Comparison of ENCODE assay signal across 8 cellular contexts in the genomic region with DNA sequence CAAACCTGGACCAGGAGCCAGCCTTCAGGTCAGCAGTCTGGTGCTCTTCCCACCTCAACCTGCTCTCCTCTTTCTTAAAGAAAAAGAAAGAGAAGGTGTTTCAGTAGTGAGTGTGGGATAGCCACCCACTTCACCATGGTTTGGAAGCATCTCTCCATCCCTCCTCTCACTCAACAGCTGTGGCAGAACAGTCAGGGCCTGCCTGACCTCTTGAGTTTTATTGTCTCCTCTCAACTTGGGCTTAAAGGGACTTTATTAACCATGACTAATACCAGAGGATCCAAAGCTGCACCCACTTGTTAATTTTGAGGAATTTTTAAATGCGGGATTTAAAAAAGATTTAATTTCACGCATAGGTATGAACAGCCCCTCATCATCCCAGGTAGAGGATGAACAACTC. TPM values are rescaled to one million over a fixed set of nuclear protein-coding genes. Genes with fewer than 3 reads are reported as not detected.
DNase-seq lines count a peak whose midpoint lies in the region; ATAC-seq and TF ChIP-seq lines count a peak whose summit lies in the region.

No MANE protein-coding gene starts in this region.

- no peak overlapping the region for H2BK12ac ChIP-seq in neuronal stem cell (ENCODE audit: low read length)

- H3K27me3 ChIP-seq in CD4-positive, alpha-beta memory T cell (ENCODE audit: insufficient read depth, low read length): no peaks in the 10 kb centered on the region
- peaks cover 14% of the 10 kb centered on the region for H3K27me3 ChIP-seq in endodermal cell (ENCODE audit: control insufficient read depth, insufficient read depth, low read length, poor library complexity, severe bottlenecking)
- H3K27me3 ChIP-seq in neuronal stem cell (ENCODE audit: control insufficient read depth in 3 of 3, insufficient read depth in 3 of 3, low read depth in 1 of 3, low read length in 3 of 3): peaks cover 0 to 15% (median 14%) of the 10 kb centered on the region in 3 experiments

- H3K14ac ChIP-seq in neuronal stem cell (ENCODE audit: low read length): no peak overlapping the region

- ATAC-seq in HG03045 (IDR thresholded peaks at IDR 0.05; ENCODE audit: unreplicated experiment) (no peak), GM18868 (IDR thresholded peaks at IDR 0.05; ENCODE audit: unreplicated experiment) (no peak)

- H3K4me2 ChIP-seq in neuronal stem cell (ENCODE audit: insufficient read depth, low read length, poor library complexity, severe bottlenecking): peak overlapping the region; percentile 99

- H3K23ac ChIP-seq in neuronal stem cell (ENCODE audit: low read depth, low read length, poor library complexity): no peak overlapping the region

- peak overlapping the region; percentile 24 to 34 for H3K4me3 ChIP-seq in CD4-positive, alpha-beta memory T cell (ENCODE audit: low read length in 2 of 2)
- H3K4me3 ChIP-seq in endodermal cell (ENCODE audit: low read length) (peak overlapping the region; percentile 83), neuronal stem cell (ENCODE audit: low read length in 2 of 2) (peak overlapping the region; percentile 60 to 70)

- H2BK5ac ChIP-seq in neuronal stem cell (ENCODE audit: low read length): peak overlapping the region; percentile 10

- no peaks in the 10 kb centered on the region for H3K79me1 ChIP-seq in neuronal stem cell (ENCODE audit: low read depth, low read length)

- no peak for DNase-seq in CD4-positive, alpha-beta memory T cell
- DNase-seq in LHCN-M2 (ENCODE audit: low read depth): peak; percentile 21
- no peak for DNase-seq in endodermal cell
- no peak for DNase-seq in neuronal stem cell (ENCODE audit: low spot score)
- no peak for DNase-seq in NCI-H526 (lab: John Stamatoyannopoulos, UW)
- no peak for DNase-seq in activated CD8-positive, alpha-beta memory T cell treated with anti-CD3 and anti-CD28 coated beads, Interleukin-2, amount 50 U/mL, for 4 hours

- H2BK15ac ChIP-seq in neuronal stem cell (ENCODE audit: low read length): no peak overlapping the region

- CTCF ChIA-PET in CD4-positive, alpha-beta memory T cell (lab: Charles Lee; ENCODE audit: partially characterized antibody): no interaction called here

- no peak overlapping the region for H2BK120ac ChIP-seq in neuronal stem cell (ENCODE audit: low read depth, low read length)

- H3K36me3 ChIP-seq in CD4-positive, alpha-beta memory T cell (ENCODE audit: insufficient read depth, low read length): no peaks in the 10 kb centered on the region
- H3K36me3 ChIP-seq in endodermal cell (ENCODE audit: control insufficient read depth, insufficient read depth, low read length) (no peaks in the 10 kb centered on the region), neuronal stem cell (replicated peaks in 1 of 2; ENCODE audit: control insufficient read depth in 2 of 2, insufficient read depth in 2 of 2, low read length in 2 of 2) (no peaks in the 10 kb centered on the region)

- intact Hi-C loops in CD4-positive, alpha-beta memory T cell (cut with micrococcal nuclease): no loop called here

- peaks cover 0 to 8% (median 1%) of the 10 kb centered on the region in 8 donors for H3K9me3 Mint-ChIP-seq in CD4-positive, alpha-beta memory T cell
- H3K9me3 Mint-ChIP-seq in endodermal cell: peaks cover 7% of the 10 kb centered on the region

- no peak overlapping the region for H4K8ac ChIP-seq in neuronal stem cell (ENCODE audit: low read depth, low read length)

- H3K4ac ChIP-seq in neuronal stem cell (ENCODE audit: low read length): no peak overlapping the region

- H4K91ac ChIP-seq in neuronal stem cell (ENCODE audit: low read depth, low read length, poor library complexity): no peak overlapping the region

- H3K9me3 ChIP-seq in CD4-positive, alpha-beta memory T cell (ENCODE audit: control insufficient read depth in 1 of 2, low read length in 2 of 2): no peaks in the 10 kb centered on the region
- H3K9me3 ChIP-seq in endodermal cell (ENCODE audit: control insufficient read depth, low read length): no peaks in the 10 kb centered on the region
- H3K9me3 ChIP-seq in neuronal stem cell (replicated peaks in 1 of 2; ENCODE audit: control insufficient read depth in 2 of 2, insufficient read depth in 1 of 2, low read depth in 1 of 2, low read length in 2 of 2): peaks cover 0 to 2% of the 10 kb centered on the region in 2 donors

- H3K27ac ChIP-seq in CD4-positive, alpha-beta memory T cell (ENCODE audit: low read depth, low read length): no peak overlapping the region
- H3K27ac ChIP-seq in endodermal cell (ENCODE audit: low read depth, low read length) (no peak overlapping the region), neuronal stem cell (replicated peaks; ENCODE audit: low read length) (no peak overlapping the region)

- peaks cover 10% of the 10 kb centered on the region for H3K4me1 ChIP-seq in CD4-positive, alpha-beta memory T cell (ENCODE audit: insufficient read depth, low read length)
- no peaks in the 10 kb centered on the region for H3K4me1 ChIP-seq in endodermal cell (ENCODE audit: control insufficient read depth, insufficient read depth, low read length)
- peaks cover 5 to 6% of the 10 kb centered on the region in 2 donors for H3K4me1 ChIP-seq in neuronal stem cell (ENCODE audit: control insufficient read depth in 2 of 2, insufficient read depth in 1 of 2, low read depth in 1 of 2, low read length in 2 of 2)

- H3K18ac ChIP-seq in neuronal stem cell (ENCODE audit: low read length): peak overlapping the region; percentile 93

- WGBS in endodermal cell (ENCODE audit: insufficient coverage in 1 of 2, insufficient read length in 1 of 2), 2 experiments: 60 to 77% methylated on average over 2 of the region's 2 CpGs
- WGBS in neuronal stem cell (ENCODE audit: extremely low coverage in 2 of 2, insufficient read length in 2 of 2, insufficient replicate concordance in 1 of 2), 2 donors: no CpG with 5 or more reads among the region's 2 CpGs

- TF ChIP-seq CTCF in endodermal cell (conservative IDR thresholded peaks at IDR 0.05): no peak

- no peak overlapping the region for H2AK5ac ChIP-seq in neuronal stem cell (ENCODE audit: low read depth, low read length)

- no peaks in the 10 kb centered on the region for H3K36me3 Mint-ChIP-seq in CD4-positive, alpha-beta memory T cell
- peaks cover 3% of the 10 kb centered on the region for H3K36me3 Mint-ChIP-seq in endodermal cell (ENCODE audit: low read depth)

- H3K4me1 Mint-ChIP-seq in CD4-positive, alpha-beta memory T cell: peaks cover 2 to 22% (median 9%) of the 10 kb centered on the region in 4 donors
- peaks cover 3% of the 10 kb centered on the region for H3K4me1 Mint-ChIP-seq in endodermal cell

- H3K4me3 Mint-ChIP-seq in CD4-positive, alpha-beta memory T cell: peak overlapping the region; percentile 57 to 84 (median 78)
- H3K4me3 Mint-ChIP-seq in endodermal cell: peak overlapping the region; percentile 77

- H2AFZ ChIP-seq in neuronal stem cell (ENCODE audit: low read length): peak overlapping the region; percentile 99

- H3K27ac Mint-ChIP-seq in CD4-positive, alpha-beta memory T cell: no peak overlapping the region
- no peak overlapping the region for H3K27ac Mint-ChIP-seq in endodermal cell

- H3K9ac ChIP-seq in endodermal cell (ENCODE audit: extremely low read depth, low read length, poor library complexity, severe bottlenecking): peak overlapping the region; percentile 18
- peak overlapping the region; percentile 73 for H3K9ac ChIP-seq in neuronal stem cell (ENCODE audit: low read depth, low read length, poor library complexity)

- peaks cover 30 to 35% of the 10 kb centered on the region in 2 donors for H3K27me3 Mint-ChIP-seq in CD4-positive, alpha-beta memory T cell
- peaks cover 21% of the 10 kb centered on the region for H3K27me3 Mint-ChIP-seq in endodermal cell (ENCODE audit: insufficient read depth)

- POLR2A ChIA-PET in CD4-positive, alpha-beta memory T cell (lab: Charles Lee; ENCODE audit: partially characterized antibody): no interaction called here

RNA-seq across cellular contexts. Expression of gene VASH2, which starts 0.6 kb away (rescaled TPM):
- not detected for total RNA-seq in CD4-positive, alpha-beta memory T cell
- under 1 TPM in 1 of 2 donors, not detected in 1; 0.11 TPM for polyA plus RNA-seq in CD4-positive, alpha-beta memory T cell
- 1.7 and 3.3 TPM in 2 replicates for total RNA-seq in LHCN-M2 (2014; rRNA removed)
- polyA plus RNA-seq in LHCN-M2 (2012): 4.2 TPM
- total RNA-seq in endodermal cell: 10 to 100 TPM; 13.7 to 30.2 TPM
- 22.4 TPM for polyA plus RNA-seq in endodermal cell (2013, experiment 1 of 2)
- polyA plus RNA-seq in endodermal cell (2013, experiment 2 of 2): 18.2 TPM
- 6.6 TPM for polyA plus RNA-seq in neuronal stem cell (2013, experiment 1 of 2)
- polyA plus RNA-seq in neuronal stem cell (2013, experiment 2 of 2): 6.6 TPM

Comparison
In these comparisons a context has a peak if more than half of its experiments do, and no peak if none do; other contexts are left out.
1. H3K4me3 ChIP-seq: peak in every context shown above with its lines; median percentile 83 in endodermal cell; 65 in neuronal stem cell; 29 in CD4-positive, alpha-beta memory T cell.